ENCODE assay signal across 30 cellular contexts in the genomic region with DNA sequence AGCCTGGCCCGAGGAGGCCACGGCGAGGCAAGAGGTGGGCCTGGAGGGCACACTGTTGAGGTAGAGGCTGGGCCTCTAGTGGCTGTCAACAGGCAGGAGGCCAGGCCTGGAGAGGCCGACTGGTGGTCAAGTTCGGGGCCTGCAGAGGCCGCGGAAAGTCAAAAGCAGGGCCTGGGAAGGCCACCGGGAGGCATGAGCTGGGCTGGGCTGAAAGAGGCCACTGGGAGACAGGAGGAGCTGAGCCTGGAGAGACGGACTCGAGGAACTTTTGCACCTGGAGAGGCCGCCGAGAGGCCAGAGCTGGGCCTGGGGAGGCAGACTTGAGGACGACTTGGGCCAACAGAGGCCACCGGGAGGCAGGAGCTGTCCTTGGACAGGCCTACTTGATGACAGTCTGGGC.
"Had no signal": no experiment of that assay in that cellular context is flagged by ENCODE, and none has a peak within 500 bp of the region (broad histone marks: within the 10 kb centered on the region; RNA-seq: fewer than 3 reads in every experiment).

No MANE protein-coding gene starts in this region.

- H3K4me3 ChIP-seq: ovary, psoas muscle, right lobe of liver, sigmoid colon, suprapubic skin, testis, tibial artery, transverse colon, upper lobe of right lung, uterus had no signal

- H3K9me3 ChIP-seq: psoas muscle, right lobe of liver, sigmoid colon, testis, upper lobe of right lung, uterus had no signal

- H3K27me3 ChIP-seq: neutrophil, ovary, right lobe of liver, sigmoid colon, suprapubic skin, testis, tibial artery, transverse colon, upper lobe of right lung, uterus had no signal

- H3K4me3 Mint-ChIP-seq: naive thymus-derived CD8-positive, alpha-beta T cell; natural killer cell treated with Interleukin-12 subunit alpha and Interleukin-12 subunit beta and Interleukin-15 and Interleukin-18, amount 100 ng/mL, for 72 hours; nephron progenitor cell; neural crest cell; stimulated activated memory B cell treated with anti-CD40 and anti-IgM and Interleukin-4, amounts not matched to agents 10 μg/mL and 1 μg/mL and 100 μg/mL, for 72 hours; stimulated activated naive CD8-positive, alpha-beta T cell treated with anti-CD3 and anti-CD28 coated beads, Interleukin-15, amount 100 ng/mL, for 72 hours; type B pancreatic cell had no signal

- H3K27me3 Mint-ChIP-seq: naive thymus-derived CD8-positive, alpha-beta T cell; natural killer cell treated with Interleukin-12 subunit alpha and Interleukin-12 subunit beta and Interleukin-15 and Interleukin-18, amount 100 ng/mL, for 72 hours; progenitor cell of endocrine pancreas; stimulated activated memory B cell treated with anti-CD40 and anti-IgM and Interleukin-4, amounts not matched to agents 10 μg/mL and 1 μg/mL and 100 μg/mL, for 72 hours; stimulated activated naive CD8-positive, alpha-beta T cell treated with anti-CD3 and anti-CD28 coated beads, Interleukin-15, amount 100 ng/mL, for 72 hours; type B pancreatic cell had no signal

- ATAC-seq: naive thymus-derived CD8-positive, alpha-beta T cell; natural killer cell treated with Interleukin-12 subunit alpha and Interleukin-12 subunit beta and Interleukin-15 and Interleukin-18, amount 100 ng/mL, for 72 hours; psoas muscle; right cardiac atrium; right lobe of liver; stimulated activated memory B cell treated with anti-CD40 and anti-IgM and Interleukin-4, amounts not matched to agents 10 μg/mL and 1 μg/mL and 100 μg/mL, for 72 hours; stimulated activated naive CD8-positive, alpha-beta T cell treated with anti-CD3 and anti-CD28 coated beads, Interleukin-15, amount 100 ng/mL, for 72 hours; stimulated activated naive CD8-positive, alpha-beta T cell treated with anti-CD3 and anti-CD28 coated beads, Interleukin-15, Interleukin-2, amounts not matched to agents 100 U/mL and 50 U/mL, for 24 hours; upper lobe of right lung had no signal

- DNase-seq: naive thymus-derived CD8-positive, alpha-beta T cell; nephron progenitor cell; nucleus accumbens; ovary; right lobe of liver; sigmoid colon; small intestine; stimulated activated CD4-positive, alpha-beta T cell treated with anti-CD3 and anti-CD28 coated beads, Interleukin-15, amount 100 ng/mL, for 24 hours; stimulated activated CD4-positive, alpha-beta T cell treated with anti-CD3 and anti-CD28 coated beads, Interleukin-2, amount 100 ng/mL, for 24 hours; stimulated activated CD4-positive, alpha-beta T cell treated with anti-CD3 and anti-CD28 coated beads, Interleukin-2, amount 100 ng/mL, for 48 hours; stimulated activated CD4-positive, alpha-beta T cell treated with anti-CD3 and anti-CD28 coated beads, Interleukin-4, amount 100 ng/mL, for 24 hours; stimulated activated naive CD4-positive, alpha-beta T cell; stimulated activated naive CD8-positive, alpha-beta T cell treated with anti-CD3 and anti-CD28 coated beads, Interleukin-15, amount 100 ng/mL, for 72 hours; stimulated activated naive CD8-positive, alpha-beta T cell treated with anti-CD3 and anti-CD28 coated beads, Interleukin-15, Interleukin-2, amounts not matched to agents 100 U/mL and 50 U/mL, for 24 hours; substantia nigra; testis; tibial artery; transverse colon; uterus had no signal

- H3K9me3 Mint-ChIP-seq: natural killer cell treated with Interleukin-12 subunit alpha and Interleukin-12 subunit beta and Interleukin-15 and Interleukin-18, amount 100 ng/mL, for 72 hours; neural crest cell; stimulated activated naive CD8-positive, alpha-beta T cell treated with anti-CD3 and anti-CD28 coated beads, Interleukin-15, amount 100 ng/mL, for 72 hours; type B pancreatic cell had no signal

- H3K36me3 Mint-ChIP-seq: naive thymus-derived CD8-positive, alpha-beta T cell; natural killer cell treated with Interleukin-12 subunit alpha and Interleukin-12 subunit beta and Interleukin-15 and Interleukin-18, amount 100 ng/mL, for 72 hours; stimulated activated memory B cell treated with anti-CD40 and anti-IgM and Interleukin-4, amounts not matched to agents 10 μg/mL and 1 μg/mL and 100 μg/mL, for 72 hours; type B pancreatic cell had no signal

- H3K36me3 ChIP-seq: neutrophil, ovary, right lobe of liver, sigmoid colon, suprapubic skin, tibial artery, transverse colon, upper lobe of right lung, uterus had no signal

- H3K4me1 ChIP-seq: parathyroid adenoma, psoas muscle, right lobe of liver, sigmoid colon, suprapubic skin, testis, tibial artery, transverse colon, upper lobe of right lung, uterus had no signal

- H3K4me1 Mint-ChIP-seq: naive thymus-derived CD8-positive, alpha-beta T cell; nephron progenitor cell; neural crest cell; stimulated activated memory B cell treated with anti-CD40 and anti-IgM and Interleukin-4, amounts not matched to agents 10 μg/mL and 1 μg/mL and 100 μg/mL, for 72 hours; stimulated activated naive CD8-positive, alpha-beta T cell treated with anti-CD3 and anti-CD28 coated beads, Interleukin-15, amount 100 ng/mL, for 72 hours had no signal

- H3K27ac Mint-ChIP-seq: naive thymus-derived CD8-positive, alpha-beta T cell; natural killer cell treated with Interleukin-12 subunit alpha and Interleukin-12 subunit beta and Interleukin-15 and Interleukin-18, amount 100 ng/mL, for 72 hours; nephron progenitor cell; progenitor cell of endocrine pancreas; stimulated activated memory B cell treated with anti-CD40 and anti-IgM and Interleukin-4, amounts not matched to agents 10 μg/mL and 1 μg/mL and 100 μg/mL, for 72 hours; type B pancreatic cell had no signal
